ENCODE assay signal across 1 cellular context in genomic region chr6:79981647-79982046, GRCh38.
TF ChIP-seq lines count a peak whose summit lies in the region.

No MANE protein-coding gene starts in this region.

TF ChIP-seq in GM23338, 12 proteins besides CTCF, POLR2A, EP300 and RAD21 (continued from another document):
- TF ChIP-seq, protein P1, sequence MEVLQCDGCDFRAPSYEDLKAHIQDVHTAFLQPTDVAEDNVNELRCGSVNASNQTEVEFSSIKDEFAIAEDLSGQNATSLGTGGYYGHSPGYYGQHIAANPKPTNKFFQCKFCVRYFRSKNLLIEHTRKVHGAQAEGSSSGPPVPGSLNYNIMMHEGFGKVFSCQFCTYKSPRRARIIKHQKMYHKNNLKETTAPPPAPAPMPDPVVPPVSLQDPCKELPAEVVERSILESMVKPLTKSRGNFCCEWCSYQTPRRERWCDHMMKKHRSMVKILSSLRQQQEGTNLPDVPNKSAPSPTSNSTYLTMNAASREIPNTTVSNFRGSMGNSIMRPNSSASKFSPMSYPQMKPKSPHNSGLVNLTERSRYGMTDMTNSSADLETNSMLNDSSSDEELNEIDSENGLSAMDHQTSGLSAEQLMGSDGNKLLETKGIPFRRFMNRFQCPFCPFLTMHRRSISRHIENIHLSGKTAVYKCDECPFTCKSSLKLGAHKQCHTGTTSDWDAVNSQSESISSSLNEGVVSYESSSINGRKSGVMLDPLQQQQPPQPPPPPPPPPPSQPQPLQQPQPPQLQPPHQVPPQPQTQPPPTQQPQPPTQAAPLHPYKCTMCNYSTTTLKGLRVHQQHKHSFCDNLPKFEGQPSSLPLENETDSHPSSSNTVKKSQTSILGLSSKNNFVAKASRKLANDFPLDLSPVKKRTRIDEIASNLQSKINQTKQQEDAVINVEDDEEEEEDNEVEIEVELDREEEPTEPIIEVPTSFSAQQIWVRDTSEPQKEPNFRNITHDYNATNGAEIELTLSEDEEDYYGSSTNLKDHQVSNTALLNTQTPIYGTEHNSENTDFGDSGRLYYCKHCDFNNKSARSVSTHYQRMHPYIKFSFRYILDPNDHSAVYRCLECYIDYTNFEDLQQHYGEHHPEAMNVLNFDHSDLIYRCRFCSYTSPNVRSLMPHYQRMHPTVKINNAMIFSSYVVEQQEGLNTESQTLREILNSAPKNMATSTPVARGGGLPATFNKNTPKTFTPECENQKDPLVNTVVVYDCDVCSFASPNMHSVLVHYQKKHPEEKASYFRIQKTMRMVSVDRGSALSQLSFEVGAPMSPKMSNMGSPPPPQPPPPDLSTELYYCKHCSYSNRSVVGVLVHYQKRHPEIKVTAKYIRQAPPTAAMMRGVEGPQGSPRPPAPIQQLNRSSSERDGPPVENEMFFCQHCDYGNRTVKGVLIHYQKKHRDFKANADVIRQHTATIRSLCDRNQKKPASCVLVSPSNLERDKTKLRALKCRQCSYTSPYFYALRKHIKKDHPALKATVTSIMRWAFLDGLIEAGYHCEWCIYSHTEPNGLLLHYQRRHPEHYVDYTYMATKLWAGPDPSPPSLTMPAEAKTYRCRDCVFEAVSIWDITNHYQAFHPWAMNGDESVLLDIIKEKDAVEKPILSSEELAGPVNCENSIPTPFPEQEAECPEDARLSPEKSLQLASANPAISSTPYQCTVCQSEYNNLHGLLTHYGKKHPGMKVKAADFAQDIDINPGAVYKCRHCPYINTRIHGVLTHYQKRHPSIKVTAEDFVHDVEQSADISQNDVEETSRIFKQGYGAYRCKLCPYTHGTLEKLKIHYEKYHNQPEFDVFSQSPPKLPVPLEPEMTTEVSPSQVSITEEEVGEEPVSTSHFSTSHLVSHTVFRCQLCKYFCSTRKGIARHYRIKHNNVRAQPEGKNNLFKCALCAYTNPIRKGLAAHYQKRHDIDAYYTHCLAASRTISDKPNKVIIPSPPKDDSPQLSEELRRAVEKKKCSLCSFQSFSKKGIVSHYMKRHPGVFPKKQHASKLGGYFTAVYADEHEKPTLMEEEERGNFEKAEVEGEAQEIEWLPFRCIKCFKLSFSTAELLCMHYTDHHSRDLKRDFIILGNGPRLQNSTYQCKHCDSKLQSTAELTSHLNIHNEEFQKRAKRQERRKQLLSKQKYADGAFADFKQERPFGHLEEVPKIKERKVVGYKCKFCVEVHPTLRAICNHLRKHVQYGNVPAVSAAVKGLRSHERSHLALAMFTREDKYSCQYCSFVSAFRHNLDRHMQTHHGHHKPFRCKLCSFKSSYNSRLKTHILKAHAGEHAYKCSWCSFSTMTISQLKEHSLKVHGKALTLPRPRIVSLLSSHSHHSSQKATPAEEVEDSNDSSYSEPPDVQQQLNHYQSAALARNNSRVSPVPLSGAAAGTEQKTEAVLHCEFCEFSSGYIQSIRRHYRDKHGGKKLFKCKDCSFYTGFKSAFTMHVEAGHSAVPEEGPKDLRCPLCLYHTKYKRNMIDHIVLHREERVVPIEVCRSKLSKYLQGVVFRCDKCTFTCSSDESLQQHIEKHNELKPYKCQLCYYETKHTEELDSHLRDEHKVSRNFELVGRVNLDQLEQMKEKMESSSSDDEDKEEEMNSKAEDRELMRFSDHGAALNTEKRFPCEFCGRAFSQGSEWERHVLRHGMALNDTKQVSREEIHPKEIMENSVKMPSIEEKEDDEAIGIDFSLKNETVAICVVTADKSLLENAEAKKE (CRISPR knock-in tag; IDR thresholded peaks at IDR 0.05): no peak
- TF ChIP-seq CREB1 (CRISPR knock-in tag; IDR thresholded peaks at IDR 0.05; ENCODE audit: low read depth): no peak
- no peak for TF ChIP-seq POLR2AphosphoS5 (IDR thresholded peaks at IDR 0.05; ENCODE audit: low read depth)
- TF ChIP-seq ZNF114 (CRISPR knock-in tag; IDR thresholded peaks at IDR 0.05): no peak
- TF ChIP-seq ZNF331 (CRISPR knock-in tag; IDR thresholded peaks at IDR 0.05; ENCODE audit: low read depth): no peak
- TF ChIP-seq STAT1 (IDR thresholded peaks at IDR 0.05; ENCODE audit: unreplicated experiment): no peak
- no peak for TF ChIP-seq REST (IDR thresholded peaks at IDR 0.05; ENCODE audit: unreplicated experiment)
